Comparison of ENCODE assay signal across 9 cellular contexts in genomic region chr11:63766501-63767270, GRCh38. TPM values are rescaled to one million over a fixed set of nuclear protein-coding genes. Genes with fewer than 3 reads are reported as not detected.
DNase-seq lines count a peak whose midpoint lies in the region; ATAC-seq, FAIRE-seq and TF ChIP-seq lines count a peak whose summit lies in the region.
"Had no signal": no experiment of that assay in that cellular context is flagged by ENCODE, and none has a peak within 500 bp of the region (broad histone marks: within the 10 kb centered on the region; RNA-seq: fewer than 3 reads in every experiment).

No MANE protein-coding gene starts in this region.

- H3K4me3 Mint-ChIP-seq in activated CD4-positive, alpha-beta T cell treated with anti-CD3 and anti-CD28 coated beads, Interleukin-2, amount 10 ng/mL, durations not matched to agents 7 days and 5 days, result peak overlapping the region; percentile 80
- H3K4me3 Mint-ChIP-seq in activated naive CD8-positive, alpha-beta T cell treated with anti-CD3 and anti-CD28 coated beads, Interleukin-2, amount 50 U/mL, for 24 hours, result peak overlapping the region; percentile 90

- peak overlapping the region; percentile 91 for H3K4me2 ChIP-seq in keratinocyte (ENCODE audit: control insufficient read depth, extremely low read depth, insufficient read depth, low read depth, low read length)

- ATAC-seq in activated naive CD8-positive, alpha-beta T cell treated with anti-CD3 and anti-CD28 coated beads, Interleukin-2, amount 50 U/mL, for 24 hours, result no peak
- ATAC-seq in GM18519 (IDR thresholded peaks at IDR 0.05; ENCODE audit: low FRiP score, unreplicated experiment), result no peak

- no peak overlapping the region for H3K9ac ChIP-seq in keratinocyte (ENCODE audit: control insufficient read depth, extremely low read depth, insufficient read depth, low read length)

- H3K27ac Mint-ChIP-seq in activated CD4-positive, alpha-beta T cell treated with anti-CD3 and anti-CD28 coated beads, Interleukin-2, amount 10 ng/mL, durations not matched to agents 7 days and 5 days, result peak overlapping the region; percentile 72
- no peak overlapping the region for H3K27ac Mint-ChIP-seq in activated naive CD8-positive, alpha-beta T cell treated with anti-CD3 and anti-CD28 coated beads, Interleukin-2, amount 50 U/mL, for 24 hours

- H2AFZ ChIP-seq in keratinocyte (ENCODE audit: control insufficient read depth, low read length), result no peak overlapping the region

- H3K9me1 ChIP-seq in keratinocyte (ENCODE audit: control insufficient read depth, extremely low read depth, insufficient read depth, low read length), result no peaks in the 10 kb centered on the region

- FAIRE-seq in keratinocyte (lab: Jason Lieb, UNC), result no peak

- H3K4me1 Mint-ChIP-seq in activated CD4-positive, alpha-beta T cell treated with anti-CD3 and anti-CD28 coated beads, Interleukin-2, amount 10 ng/mL, durations not matched to agents 7 days and 5 days, result peaks cover 9% of the 10 kb centered on the region
- peaks cover 14% of the 10 kb centered on the region for H3K4me1 Mint-ChIP-seq in activated naive CD8-positive, alpha-beta T cell treated with anti-CD3 and anti-CD28 coated beads, Interleukin-2, amount 50 U/mL, for 24 hours

- H3K36me3 ChIP-seq in keratinocyte (ENCODE audit: control insufficient read depth in 2 of 2, extremely low read depth in 1 of 2, insufficient read depth in 2 of 2, low read length in 2 of 2), result peaks cover 0 to 4% of the 10 kb centered on the region in 2 experiments

- dilution Hi-C loops in keratinocyte (cut with MboI; ENCODE audit: extremely low pct_ligation_motif_present, low sequenced_read_pairs), result no loop called here

- POLR2A ChIA-PET in activated CD4-positive, alpha-beta T cell treated with anti-CD3 and anti-CD28 coated beads, Interleukin-2, amount 10 ng/mL, durations not matched to agents 7 days and 5 days (lab: Charles Lee), result no interaction called here

- H3K4me3 ChIP-seq in keratinocyte (ENCODE audit: control insufficient read depth in 2 of 3, extremely low read depth in 1 of 3, insufficient read depth in 2 of 3, low read depth in 1 of 3, low read length in 3 of 3), result peak overlapping the region in 2 of 3 experiments; percentile 91 to 92

- peaks cover 8% of the 10 kb centered on the region for H3K4me1 ChIP-seq in keratinocyte (ENCODE audit: control insufficient read depth, extremely low read depth, insufficient read depth, low read length)

- H3K27me3 Mint-ChIP-seq in activated CD4-positive, alpha-beta T cell treated with anti-CD3 and anti-CD28 coated beads, Interleukin-2, amount 10 ng/mL, durations not matched to agents 7 days and 5 days, result peaks cover 18% of the 10 kb centered on the region
- H3K27me3 Mint-ChIP-seq in activated naive CD8-positive, alpha-beta T cell treated with anti-CD3 and anti-CD28 coated beads, Interleukin-2, amount 50 U/mL, for 24 hours, result peaks cover 14% of the 10 kb centered on the region

- no peaks in the 10 kb centered on the region for H3K36me3 Mint-ChIP-seq in activated CD4-positive, alpha-beta T cell treated with anti-CD3 and anti-CD28 coated beads, Interleukin-2, amount 10 ng/mL, durations not matched to agents 7 days and 5 days (ENCODE audit: low read depth)
- no peaks in the 10 kb centered on the region for H3K36me3 Mint-ChIP-seq in activated naive CD8-positive, alpha-beta T cell treated with anti-CD3 and anti-CD28 coated beads, Interleukin-2, amount 50 U/mL, for 24 hours (ENCODE audit: low read depth)

- no peak for DNase-seq in activated CD4-positive, alpha-beta T cell treated with anti-CD3 and anti-CD28 coated beads, Interleukin-2, amount 10 ng/mL, durations not matched to agents 7 days and 5 days
- DNase-seq in activated CD4-positive, alpha-beta T cell treated with anti-CD3 and anti-CD28 coated beads for 4 hours, result no peak
- no peak for DNase-seq in activated naive CD8-positive, alpha-beta T cell treated with anti-CD3 and anti-CD28 coated beads, Interleukin-2, amount 50 U/mL, for 24 hours
- DNase-seq in keratinocyte (ENCODE audit: low read depth, low spot score) (no peak), NCI-H345 treated with DMSO at 0.1 percent for 48 hours (lab: John Stamatoyannopoulos, UW; ENCODE audit: unreplicated experiment) (no peak), midbrain (lab: John Stamatoyannopoulos, UW) (no peak)
- DNase-seq: cortex of kidney had no signal

- no peaks in the 10 kb centered on the region for H3K9me3 Mint-ChIP-seq in activated CD4-positive, alpha-beta T cell treated with anti-CD3 and anti-CD28 coated beads, Interleukin-2, amount 10 ng/mL, durations not matched to agents 7 days and 5 days
- H3K9me3 Mint-ChIP-seq in activated naive CD8-positive, alpha-beta T cell treated with anti-CD3 and anti-CD28 coated beads, Interleukin-2, amount 50 U/mL, for 24 hours, result no peaks in the 10 kb centered on the region

- peaks cover 3% of the 10 kb centered on the region for H3K79me2 ChIP-seq in keratinocyte (ENCODE audit: control insufficient read depth, insufficient read depth, low read length)

- H4K20me1 ChIP-seq in keratinocyte (ENCODE audit: control insufficient read depth, extremely low read depth, insufficient read depth, low read length), result peaks cover 5% of the 10 kb centered on the region

- no peak overlapping the region for H3K27ac ChIP-seq in keratinocyte (ENCODE audit: control insufficient read depth, insufficient read depth, low read length)
- peak overlapping the region; percentile 27 for H3K27ac ChIP-seq in temporal lobe (ENCODE audit: low read depth, low read length)

- no peak for TF ChIP-seq CTCF in keratinocyte (optimal IDR thresholded peaks at IDR 0.05 in 1 of 3, IDR thresholded peaks at IDR 0.05 in 1 of 3, conservative IDR thresholded peaks at IDR 0.05 in 1 of 3; ENCODE audit: extremely low read depth in 1 of 3, insufficient read depth in 2 of 3, low read length in 3 of 3)

- CTCF ChIA-PET in activated CD4-positive, alpha-beta T cell treated with anti-CD3 and anti-CD28 coated beads, Interleukin-2, amount 10 ng/mL, durations not matched to agents 7 days and 5 days (lab: Charles Lee), result interaction anchor here (0.7 to 2.0 kb wide), 6 partner anchors 13 to 236 kb away, joined by 3 to 6 read pairs (median 4); no protein-coding TSS in a partner anchor

- H3K9me3 ChIP-seq in keratinocyte (ENCODE audit: control insufficient read depth, low read depth, low read length), result no peaks in the 10 kb centered on the region

- H3K27me3 ChIP-seq in keratinocyte (ENCODE audit: control insufficient read depth, extremely low read depth, insufficient read depth, low read length), result no peaks in the 10 kb centered on the region

RNA-seq across cellular contexts. Expression of gene ZFTA, which starts 1.9 kb away (rescaled TPM):
- 1 to 10 TPM; 1.1 TPM for total RNA-seq in activated CD4-positive, alpha-beta T cell treated with anti-CD3 and anti-CD28 coated beads, Interleukin-2, amount 10 ng/mL, durations not matched to agents 7 days and 5 days
- polyA plus RNA-seq in keratinocyte, result 2.9 to 4.6 TPM (median 3.3 TPM) in 3 replicates
- 0.46 TPM for polyA plus RNA-seq in keratinocyte (2011; ENCODE audit: low read depth)
- 2.3 TPM in 2 replicates for polyA plus RNA-seq in keratinocyte (2011; cell fraction: cytosol; rRNA removed)
- polyA plus RNA-seq in keratinocyte (2011; cell fraction: nucleus; rRNA removed), result 6.0 and 6.2 TPM in 2 replicates
- polyA plus RNA-seq in keratinocyte (2012; ENCODE audit: low replicate concordance), result 1.3 and 3.9 TPM in 2 replicates
- 1.9 to 3.2 TPM (median 2.7 TPM) in 3 replicates for polyA minus RNA-seq in keratinocyte
- 8.8 TPM for polyA minus RNA-seq in keratinocyte (2011; cell fraction: cytosol; rRNA and poly(A)+ RNA removed)
- polyA minus RNA-seq in keratinocyte (2011; cell fraction: nucleus; rRNA and poly(A)+ RNA removed), result 4.2 and 4.6 TPM in 2 replicates
- total RNA-seq in temporal lobe, result 66.1 TPM

RNA-seq across cellular contexts. Expression of gene SPINDOC, which starts 46.6 kb away (rescaled TPM):
- 10 to 100 TPM; 38.4 to 40.7 TPM for total RNA-seq in activated CD4-positive, alpha-beta T cell treated with anti-CD3 and anti-CD28 coated beads, Interleukin-2, amount 10 ng/mL, durations not matched to agents 7 days and 5 days
- 7.8 to 9.8 TPM (median 8.1 TPM) in 3 replicates for polyA plus RNA-seq in keratinocyte
- polyA plus RNA-seq in keratinocyte (2011; ENCODE audit: low read depth), result 1.9 TPM
- polyA plus RNA-seq in keratinocyte (2011; cell fraction: cytosol; rRNA removed), result 4.3 and 10.1 TPM in 2 replicates
- polyA plus RNA-seq in keratinocyte (2011; cell fraction: nucleus; rRNA removed), result 8.5 and 9.3 TPM in 2 replicates
- polyA plus RNA-seq in keratinocyte (2012; ENCODE audit: low replicate concordance), result 6.6 and 11.2 TPM in 2 replicates
- polyA minus RNA-seq in keratinocyte, result 4.4 to 9.3 TPM (median 4.6 TPM) in 3 replicates
- polyA minus RNA-seq in keratinocyte (2011; cell fraction: cytosol; rRNA and poly(A)+ RNA removed), result 7.7 TPM
- 3.3 and 5.1 TPM in 2 replicates for polyA minus RNA-seq in keratinocyte (2011; cell fraction: nucleus; rRNA and poly(A)+ RNA removed)
- total RNA-seq in temporal lobe, result 8.1 TPM

Comparison
In these comparisons a context has a peak if more than half of its experiments do, and no peak if none do; other contexts are left out.
1. RNA of gene ZFTA, which starts 1.9 kb away (total RNA-seq): 66.1 TPM in temporal lobe (single experiment); 1.1 TPM in activated CD4-positive, alpha-beta T cell treated with anti-CD3 and anti-CD28 coated beads, Interleukin-2, amount 10 ng/mL, durations not matched to agents 7 days and 5 days; every median in the first group is over 10 times any median in the second.